Comparison of ENCODE assay signal across 9 cellular contexts in the genomic region with DNA sequence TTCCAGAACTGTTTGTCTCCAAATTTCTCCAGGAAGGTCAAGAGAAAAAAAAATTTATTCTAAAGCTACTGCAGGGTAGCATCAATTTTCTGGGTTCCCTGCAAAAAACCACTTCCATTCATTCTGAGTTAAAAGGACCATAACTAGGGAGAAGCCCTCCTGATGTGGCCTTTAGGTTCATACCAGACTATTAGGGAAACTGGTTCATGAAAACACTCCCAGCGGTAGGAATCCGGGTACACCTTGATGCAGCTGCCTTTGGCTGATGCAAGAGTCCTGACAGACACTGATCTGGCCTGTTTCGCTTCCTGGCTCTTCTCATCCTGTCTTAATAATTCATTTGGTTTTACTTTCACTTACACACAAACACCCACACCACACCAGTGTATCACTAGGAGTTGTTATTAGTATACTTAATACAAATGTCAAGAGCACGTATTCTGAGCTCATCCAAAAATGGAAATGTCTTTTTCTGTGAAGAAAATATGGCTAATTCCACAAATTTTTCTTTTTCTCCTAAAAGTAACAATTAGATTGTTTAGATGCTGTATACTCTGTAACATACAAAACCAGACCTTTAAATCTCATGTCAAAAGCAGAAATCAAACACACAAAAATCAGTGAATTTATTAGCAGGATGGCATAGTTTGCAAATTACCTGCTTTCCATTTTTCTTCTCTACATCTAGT. TPM values are rescaled to one million over a fixed set of nuclear protein-coding genes. Genes with fewer than 3 reads are reported as not detected.
DNase-seq lines count a peak whose midpoint lies in the region; ATAC-seq and TF ChIP-seq lines count a peak whose summit lies in the region.
"Had no signal": no experiment of that assay in that cellular context is flagged by ENCODE, and none has a peak within 500 bp of the region (broad histone marks: within the 10 kb centered on the region; RNA-seq: fewer than 3 reads in every experiment).

No MANE protein-coding gene starts in this region.

- intact Hi-C loops in sciatic nerve (cut with DNase I): no loop called here

- H3K27me3 Mint-ChIP-seq in endodermal cell (ENCODE audit: insufficient read depth): no peaks in the 10 kb centered on the region

- no peak overlapping the region for H3K4me3 Mint-ChIP-seq in endodermal cell

- H3K4me1 ChIP-seq in endodermal cell (ENCODE audit: control insufficient read depth, insufficient read depth, low read length): peaks cover 17% of the 10 kb centered on the region

- H3K4me3 ChIP-seq in Jurkat, Clone E6-1 (ENCODE audit: low read length): no peak overlapping the region
- H3K4me3 ChIP-seq in endodermal cell (ENCODE audit: low read length): no peak overlapping the region
- H3K4me3 ChIP-seq: tibial artery had no signal

- 91 to 100% methylated on average over 2 to 4 of the region's 4 CpGs for WGBS in endodermal cell (ENCODE audit: insufficient coverage in 1 of 2, insufficient read length in 1 of 2), 2 experiments

- ATAC-seq in GM21528 (IDR thresholded peaks at IDR 0.05; ENCODE audit: low FRiP score, unreplicated experiment) (peak; percentile 90), sciatic nerve (peak; percentile 59)

- H3K27ac Mint-ChIP-seq in endodermal cell: peak overlapping the region; percentile 22

- H3K27ac ChIP-seq in endodermal cell (ENCODE audit: low read depth, low read length): no peak overlapping the region

- H3K4me1 Mint-ChIP-seq in endodermal cell: peaks cover 29% of the 10 kb centered on the region

- peak overlapping the region; percentile 13 for H3K9ac ChIP-seq in endodermal cell (ENCODE audit: extremely low read depth, low read length, poor library complexity, severe bottlenecking)

- H3K27me3 ChIP-seq in endodermal cell (ENCODE audit: control insufficient read depth, insufficient read depth, low read length, poor library complexity, severe bottlenecking): no peaks in the 10 kb centered on the region
- H3K27me3 ChIP-seq: tibial artery had no signal

- no peaks in the 10 kb centered on the region for H3K36me3 Mint-ChIP-seq in endodermal cell (ENCODE audit: low read depth)

- H3K9me3 ChIP-seq in endodermal cell (ENCODE audit: control insufficient read depth, low read length): no peaks in the 10 kb centered on the region
- H3K9me3 ChIP-seq: tibial artery had no signal

- H3K36me3 ChIP-seq in endodermal cell (ENCODE audit: control insufficient read depth, insufficient read depth, low read length): no peaks in the 10 kb centered on the region
- H3K36me3 ChIP-seq: tibial artery had no signal

- DNase-seq in ELR (ENCODE audit: low read depth): peak; percentile 65
- DNase-seq in Jurkat, Clone E6-1 (ENCODE audit: low read depth, low spot score): peak; percentile 61
- peak; percentile 59 to 69 for DNase-seq in activated CD4-positive, alpha-beta T cell treated with anti-CD3 and anti-CD28 coated beads for 4 hours
- peak; percentile 55 for DNase-seq in endodermal cell
- DNase-seq in sciatic nerve (ENCODE audit: low spot score): no peak
- no peak for DNase-seq in D341Med (ENCODE audit: low spot score)
- DNase-seq in mucosa of gallbladder (ENCODE audit: low spot score): no peak

- no peaks in the 10 kb centered on the region for H3K9me3 Mint-ChIP-seq in endodermal cell

- peak; percentile 31 for TF ChIP-seq CTCF in endodermal cell (conservative IDR thresholded peaks at IDR 0.05)

RNA-seq across cellular contexts. Expression of a gene that starts 38.4 kb away (rescaled TPM):
- polyA plus RNA-seq in Jurkat, Clone E6-1 (2012; ENCODE audit: insufficient read depth, insufficient read length): not detected
- total RNA-seq in endodermal cell (10 to 100 TPM; 14.3 to 17.7 TPM), sciatic nerve (18.2 TPM), mucosa of gallbladder (17.2 TPM)
- 4.1 TPM for polyA plus RNA-seq in endodermal cell (2013, experiment 1 of 2)
- 4.5 TPM for polyA plus RNA-seq in endodermal cell (2013, experiment 2 of 2)

Comparison
In these comparisons a context has a peak if more than half of its experiments do, and no peak if none do; other contexts are left out.
1. DNase-seq: peak in ELR (single experiment), Jurkat, Clone E6-1 (single experiment), activated CD4-positive, alpha-beta T cell treated with anti-CD3 and anti-CD28 coated beads for 4 hours (2 of 2) and endodermal cell (single experiment); none in sciatic nerve (single experiment), D341Med (single experiment) and mucosa of gallbladder (single experiment).